ENCODE assay signal across 7 cellular contexts in genomic region chr1:857921-858648, GRCh38.
DNase-seq lines count a peak whose midpoint lies in the region; ATAC-seq, FAIRE-seq and TF ChIP-seq lines count a peak whose summit lies in the region.
"Not testable (repeated sequence)": the region's sequence is repeated elsewhere in the genome, so short reads cannot be mapped to it uniquely, and the experiment has no call there.

No MANE protein-coding gene starts in this region.

- H3K9me3 Mint-ChIP-seq in activated naive CD4-positive, alpha-beta T cell treated with anti-CD3 and anti-CD28 coated beads, Interleukin-2, amount 10 ng/mL, durations not matched to agents 7 days and 5 days; effector memory CD8-positive, alpha-beta T cell: not testable (repeated sequence)

- not testable (repeated sequence) for H3K36me3 ChIP-seq in pancreas

- H3K4me3 Mint-ChIP-seq in activated naive CD4-positive, alpha-beta T cell treated with anti-CD3 and anti-CD28 coated beads, Interleukin-2, amount 10 ng/mL, durations not matched to agents 7 days and 5 days, result peak overlapping the region; percentile 19
- peak overlapping the region; percentile 63 to 68 for H3K4me3 Mint-ChIP-seq in effector memory CD8-positive, alpha-beta T cell

- ATAC-seq in effector memory CD8-positive, alpha-beta T cell (replicated peaks), result peak; percentile 76
- peak; percentile 20 to 33 for ATAC-seq in right cardiac atrium
- ATAC-seq in pancreas, result peak; percentile 66 to 83 (median 79)

- CTCF ChIA-PET in activated naive CD4-positive, alpha-beta T cell treated with anti-CD3 and anti-CD28 coated beads, Interleukin-2, amount 10 ng/mL, durations not matched to agents 7 days and 5 days (lab: Charles Lee), result interaction anchor here (1.4 kb wide), 1 partner anchor 11 kb away, joined by 5 read pairs; no protein-coding TSS in a partner anchor

- H3K4me3 ChIP-seq in right cardiac atrium (ENCODE audit: low read length); pancreas: not testable (repeated sequence)

- FAIRE-seq in TTC549 (lab: Jason Lieb, UNC), result peak; percentile 23
- not testable (repeated sequence) for FAIRE-seq in pancreas (lab: Jason Lieb, UNC)

- DNase-seq in DMS79 treated with DMSO at 0.1 percent for 48 hours (lab: John Stamatoyannopoulos, UW) (peak; percentile 60), MV-4-11 (lab: John Stamatoyannopoulos, UW) (peak; percentile 3)
- DNase-seq in activated naive CD4-positive, alpha-beta T cell treated with anti-CD3 and anti-CD28 coated beads, Interleukin-2, amount 10 ng/mL, durations not matched to agents 7 days and 5 days; effector memory CD8-positive, alpha-beta T cell; right cardiac atrium; pancreas: not testable (repeated sequence)

- not testable (repeated sequence) for H3K27ac ChIP-seq in right cardiac atrium (ENCODE audit: low read length); pancreas

- peaks cover 14% of the 10 kb centered on the region for H3K4me1 Mint-ChIP-seq in activated naive CD4-positive, alpha-beta T cell treated with anti-CD3 and anti-CD28 coated beads, Interleukin-2, amount 10 ng/mL, durations not matched to agents 7 days and 5 days
- H3K4me1 Mint-ChIP-seq in effector memory CD8-positive, alpha-beta T cell (ENCODE audit: low read depth in 2 of 2), result not testable (repeated sequence)

- H3K9me3 ChIP-seq in right cardiac atrium (ENCODE audit: control insufficient read depth, low read length); pancreas: not testable (repeated sequence)

- peaks cover 26% of the 10 kb centered on the region for H3K27me3 Mint-ChIP-seq in activated naive CD4-positive, alpha-beta T cell treated with anti-CD3 and anti-CD28 coated beads, Interleukin-2, amount 10 ng/mL, durations not matched to agents 7 days and 5 days
- peaks cover 9 to 13% of the 10 kb centered on the region in 2 donors for H3K27me3 Mint-ChIP-seq in effector memory CD8-positive, alpha-beta T cell

- 25% methylated on average over 15 of the region's 16 CpGs for WGBS in right cardiac atrium
- 18 to 20% methylated on average over 15 of the region's 16 CpGs for WGBS in pancreas, 2 donors

- TF ChIP-seq CTCF in pancreas (IDR thresholded peaks at IDR 0.05), result not testable (repeated sequence)

- H3K4me1 ChIP-seq in right cardiac atrium (ENCODE audit: control insufficient read depth, insufficient read depth, low read length); pancreas: not testable (repeated sequence)

- H3K27ac Mint-ChIP-seq in activated naive CD4-positive, alpha-beta T cell treated with anti-CD3 and anti-CD28 coated beads, Interleukin-2, amount 10 ng/mL, durations not matched to agents 7 days and 5 days, result peak overlapping the region; percentile 17
- H3K27ac Mint-ChIP-seq in effector memory CD8-positive, alpha-beta T cell, result peak overlapping the region in 1 of 2 donors; percentile 62

- H3K36me3 Mint-ChIP-seq in activated naive CD4-positive, alpha-beta T cell treated with anti-CD3 and anti-CD28 coated beads, Interleukin-2, amount 10 ng/mL, durations not matched to agents 7 days and 5 days, result peaks cover 13% of the 10 kb centered on the region
- peaks cover 13% of the 10 kb centered on the region for H3K36me3 Mint-ChIP-seq in effector memory CD8-positive, alpha-beta T cell (ENCODE audit: insufficient read depth)

- intact Hi-C loops in right cardiac atrium (cut with DNase I); pancreas (cut with DNase I): not testable (repeated sequence)

- H3K27me3 ChIP-seq in right cardiac atrium (ENCODE audit: control insufficient read depth, insufficient read depth); pancreas: not testable (repeated sequence)

Comparison
In these comparisons a context has a peak if more than half of its experiments do, and no peak if none do; other contexts are left out.
1. ATAC-seq: peak in every context shown above with its lines; median percentile 79 in pancreas; 76 in effector memory CD8-positive, alpha-beta T cell; 26 in right cardiac atrium.